ENCODE assay signal across 24 cellular contexts in the genomic region with DNA sequence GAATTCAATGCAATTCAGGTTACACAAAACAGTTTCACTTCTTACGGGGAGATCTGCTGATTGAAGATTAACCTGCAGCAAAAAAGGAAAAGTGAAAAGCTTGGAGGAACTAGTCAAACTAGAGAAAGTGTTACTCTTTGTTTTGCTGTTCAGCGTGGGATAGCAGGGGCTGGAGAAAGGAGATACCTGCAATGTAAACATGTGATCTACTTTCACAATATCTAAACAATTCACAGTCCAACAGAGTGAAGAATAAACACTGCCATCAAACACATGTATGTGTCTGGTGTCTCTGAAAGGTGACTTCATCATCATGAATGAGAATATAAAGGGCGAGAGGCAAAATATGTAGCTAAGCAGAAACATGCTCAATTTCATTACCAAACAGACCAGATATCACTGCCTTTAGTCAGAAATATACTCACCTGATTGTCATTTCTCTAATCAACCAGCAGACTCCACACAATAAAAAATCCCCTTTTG. TPM values are rescaled to one million over a fixed set of nuclear protein-coding genes. Genes with fewer than 3 reads are reported as not detected.
DNase-seq lines count a peak whose midpoint lies in the region; ATAC-seq, FAIRE-seq and TF ChIP-seq lines count a peak whose summit lies in the region.
"Had no signal": no experiment of that assay in that cellular context is flagged by ENCODE, and none has a peak within 500 bp of the region (broad histone marks: within the 10 kb centered on the region; RNA-seq: fewer than 3 reads in every experiment).

No MANE protein-coding gene starts in this region.

- H3K4me1 ChIP-seq in OCI-LY7 (ENCODE audit: insufficient read depth, low read length, poor library complexity, severe bottlenecking) (peaks cover 82% of the 10 kb centered on the region), HepG2 (ENCODE audit: insufficient read depth, low read length) (peaks cover 69% of the 10 kb centered on the region)
- H3K4me1 ChIP-seq: testis had no signal

- H3K9ac ChIP-seq in HepG2 (ENCODE audit: insufficient read depth, low read depth, low read length) = peak overlapping the region; percentile 42

- H3K9me3 ChIP-seq in OCI-LY7 (ENCODE audit: low read length) (no peaks in the 10 kb centered on the region), HepG2 (ENCODE audit: low read length) (no peaks in the 10 kb centered on the region)
- H3K9me3 ChIP-seq: right atrium auricular region, testis had no signal

- H3K27ac ChIP-seq in OCI-LY7 (ENCODE audit: low read depth, low read length, poor library complexity, severe bottlenecking) (peak overlapping the region; percentile 25), HepG2 (ENCODE audit: extremely low read length, insufficient read depth, low read length) (peak overlapping the region; percentile 72)
- H3K27ac ChIP-seq: brain microvascular endothelial cell, right atrium auricular region, testis had no signal

- TF ChIP-seq RAD21 in HepG2 (CRISPR knock-in tag; IDR thresholded peaks at IDR 0.05) = no peak

- H3K4me3 ChIP-seq in OCI-LY7 (ENCODE audit: low read depth, low read length, poor library complexity, severe bottlenecking) (peak overlapping the region; percentile 22), HepG2 (replicated peaks in 1 of 3; ENCODE audit: insufficient read depth in 1 of 3, low read depth in 2 of 3, low read length in 3 of 3) (peak overlapping the region in 1 of 3 experiments; percentile 28; a peak in 1 of 6 replicates)
- H3K4me3 ChIP-seq: right atrium auricular region, testis had no signal

- no peaks in the 10 kb centered on the region for H3K36me3 ChIP-seq in OCI-LY7 (ENCODE audit: insufficient read depth, low read length)
- H3K36me3 ChIP-seq in HepG2 (replicated peaks in 1 of 2; ENCODE audit: control insufficient read depth in 1 of 2, insufficient read depth in 2 of 2, low read length in 2 of 2) = no peaks in the 10 kb centered on the region
- H3K36me3 ChIP-seq: brain microvascular endothelial cell, right atrium auricular region had no signal

- peak; percentile 75 for FAIRE-seq in HepG2 (lab: Jason Lieb, UNC)
- FAIRE-seq: RCC 7860 had no signal

- peaks cover 38 to 53% of the 10 kb centered on the region in 2 donors for H3K27me3 Mint-ChIP-seq in natural killer cell (ENCODE audit: low read depth in 2 of 2)
- H3K27me3 Mint-ChIP-seq in natural killer cell treated with Interleukin-12 subunit alpha and Interleukin-12 subunit beta and Interleukin-15 and Interleukin-18, amount 100 ng/mL, for 72 hours = peaks cover 35 to 65% of the 10 kb centered on the region in 2 donors

- peaks cover 43 to 50% of the 10 kb centered on the region in 2 donors for H3K4me1 Mint-ChIP-seq in natural killer cell
- H3K4me1 Mint-ChIP-seq in natural killer cell treated with Interleukin-12 subunit alpha and Interleukin-12 subunit beta and Interleukin-15 and Interleukin-18, amount 100 ng/mL, for 72 hours (ENCODE audit: low read depth in 2 of 2) = peaks cover 35 to 41% of the 10 kb centered on the region in 2 donors

- intact Hi-C loops in natural killer cell (cut with micrococcal nuclease) = no loop called here
- intact Hi-C loops in OCI-LY7 (cut with micrococcal nuclease; ENCODE audit: unreplicated experiment) = no loop called here
- intact Hi-C loops in HepG2 (cut with micrococcal nuclease; ENCODE audit: unreplicated experiment) = loop anchor here (1.0 kb wide), 1 partner anchor 27 kb away; a partner anchor contains a TSS

- H3K79me2 ChIP-seq in OCI-LY7 (ENCODE audit: insufficient read depth, low read depth, low read length) = no peaks in the 10 kb centered on the region
- no peaks in the 10 kb centered on the region for H3K79me2 ChIP-seq in HepG2 (ENCODE audit: insufficient read depth, low read length)

- H3K27ac Mint-ChIP-seq in natural killer cell = no peak overlapping the region
- H3K27ac Mint-ChIP-seq in natural killer cell treated with Interleukin-12 subunit alpha and Interleukin-12 subunit beta and Interleukin-15 and Interleukin-18, amount 100 ng/mL, for 72 hours = no peak overlapping the region
- H3K27ac Mint-ChIP-seq: activated B cell treated with CpG ODN at 0.5 μM for 24 hours; activated CD8-positive, alpha-beta memory T cell treated with anti-CD3 and anti-CD28 coated beads, Interleukin-2, amount 10 ng/mL, durations not matched to agents 7 days and 5 days had no signal

- no peaks in the 10 kb centered on the region for H3K9me2 ChIP-seq in OCI-LY7 (ENCODE audit: insufficient read depth, low read length)

- BruUV-seq in OCI-LY7 (replicated peaks; lab: Mats Ljungman, UMichigan) (no TSS peak), HepG2 (replicated peaks; lab: Mats Ljungman, UMichigan) (no TSS peak)

- H3K4me2 ChIP-seq in OCI-LY7 (ENCODE audit: low read length) (peak overlapping the region; percentile 80), HepG2 (ENCODE audit: low read depth, low read length) (peak overlapping the region; percentile 60)

- TF ChIP-seq EP300 in HepG2 (IDR thresholded peaks at IDR 0.05; ENCODE audit: low read depth in 2 of 2, low read length in 2 of 2) (peak in 1 of 2 experiments; percentile 75; a peak in 2 of 4 replicates), HepG2 (CRISPR knock-in tag; IDR thresholded peaks at IDR 0.05; ENCODE audit: borderline replicate concordance) (no peak)

- in situ Hi-C loops in HepG2 (cut with HindIII; ENCODE audit: extremely low pct_ligation_motif_present, low pct_unique_long_range_greater_than_20kb) = no loop called here

- H2AFZ ChIP-seq in OCI-LY7 (ENCODE audit: low read length) (peak overlapping the region; percentile 80), HepG2 (ENCODE audit: low read length) (peak overlapping the region; percentile 29)

- CTCF ChIA-PET in OCI-LY7 (lab: Charles Lee; ENCODE audit: unreplicated experiment) = no interaction called here
- CTCF ChIA-PET in HepG2 (lab: Yijun Ruan, JAX; ENCODE audit: low intra/inter-chr PET ratio, low total read pairs) = no interaction called here

- DNase-seq in natural killer cell (no peak), OCI-LY7 (ENCODE audit: low spot score) (no peak), HepG2 (ENCODE audit: low spot score) (peak; percentile 77), NCI-H187 treated with DMSO at 0.1 percent for 48 hours (lab: John Stamatoyannopoulos, UW) (no peak), activated T-cell treated with anti-CD3 and anti-CD28 coated beads for 4 hours (no peak), AML-193 (lab: John Stamatoyannopoulos, UW) (no peak)
- no peak for DNase-seq in natural killer cell treated with Interleukin-12 subunit alpha and Interleukin-12 subunit beta and Interleukin-15 and Interleukin-18, amount 100 ng/mL, for 72 hours (ENCODE audit: low spot score)
- DNase-seq: activated B cell treated with CpG ODN at 0.5 μM for 24 hours; activated CD8-positive, alpha-beta memory T cell treated with anti-CD3 and anti-CD28 coated beads, Interleukin-2, amount 10 ng/mL, durations not matched to agents 7 days and 5 days; brain microvascular endothelial cell; COR-L47; KG1; left cardiac atrium; NCI-H146; NCI-H524 treated with DMSO at 0.1 percent for 48 hours; stimulated activated CD4-positive, alpha-beta T cell treated with anti-CD3 and anti-CD28 coated beads, Interleukin-2, amount 100 ng/mL, for 48 hours; stimulated activated CD8-positive, alpha-beta memory T cell treated with anti-CD3 and anti-CD28 coated beads, Interleukin-4, amount 100 ng/mL, for 48 hours; SW 1271; testis had no signal

- no peak for TF ChIP-seq POLR2A in HepG2 (IDR thresholded peaks at IDR 0.05; ENCODE audit: insufficient read depth in 1 of 2, low read depth in 2 of 2, low read length in 2 of 2)

- TF ChIP-seq CTCF in natural killer cell (IDR thresholded peaks at IDR 0.05) = no peak
- TF ChIP-seq CTCF in OCI-LY7 (conservative IDR thresholded peaks at IDR 0.05; ENCODE audit: low read length) = no peak
- no peak for TF ChIP-seq CTCF in HepG2 (CRISPR knock-in tag; IDR thresholded peaks at IDR 0.05)

- POLR2A ChIA-PET in OCI-LY7 (lab: Charles Lee) (interaction anchor here (1.0 to 3.8 kb wide), 5 partner anchors 9 to 297 kb away, joined by 3 to 35 read pairs (median 4); no protein-coding TSS in a partner anchor), HepG2 (lab: Yijun Ruan, JAX) (interaction anchor here (1.3 kb wide), 1 partner anchor 129 kb away, joined by 3 read pairs; a partner anchor contains a TSS)

- ATAC-seq in natural killer cell = no peak
- ATAC-seq in natural killer cell treated with Interleukin-12 subunit alpha and Interleukin-12 subunit beta and Interleukin-15 and Interleukin-18, amount 100 ng/mL, for 72 hours = no peak
- peak; percentile 96 for ATAC-seq in HepG2
- no peak for ATAC-seq in HG03097 (IDR thresholded peaks at IDR 0.05; ENCODE audit: low FRiP score, unreplicated experiment)
- ATAC-seq: activated CD8-positive, alpha-beta memory T cell treated with anti-CD3 and anti-CD28 coated beads, Interleukin-2, amount 10 ng/mL, durations not matched to agents 7 days and 5 days; HCT116; left cardiac atrium had no signal

- no peaks in the 10 kb centered on the region for H3K36me3 Mint-ChIP-seq in natural killer cell
- no peaks in the 10 kb centered on the region for H3K36me3 Mint-ChIP-seq in natural killer cell treated with Interleukin-12 subunit alpha and Interleukin-12 subunit beta and Interleukin-15 and Interleukin-18, amount 100 ng/mL, for 72 hours

- peak overlapping the region; percentile 17 for H3K4me3 Mint-ChIP-seq in natural killer cell
- H3K4me3 Mint-ChIP-seq in natural killer cell treated with Interleukin-12 subunit alpha and Interleukin-12 subunit beta and Interleukin-15 and Interleukin-18, amount 100 ng/mL, for 72 hours = no peak overlapping the region
- H3K4me3 Mint-ChIP-seq: activated B cell treated with CpG ODN at 0.5 μM for 24 hours; activated CD8-positive, alpha-beta memory T cell treated with anti-CD3 and anti-CD28 coated beads, Interleukin-2, amount 10 ng/mL, durations not matched to agents 7 days and 5 days had no signal

- H3K9me3 Mint-ChIP-seq in natural killer cell = no peaks in the 10 kb centered on the region
- no peaks in the 10 kb centered on the region for H3K9me3 Mint-ChIP-seq in natural killer cell treated with Interleukin-12 subunit alpha and Interleukin-12 subunit beta and Interleukin-15 and Interleukin-18, amount 100 ng/mL, for 72 hours
- H3K9me3 Mint-ChIP-seq: activated B cell treated with CpG ODN at 0.5 μM for 24 hours had no signal

- no peaks in the 10 kb centered on the region for H4K20me1 ChIP-seq in OCI-LY7 (ENCODE audit: insufficient read depth, low read length)
- no peaks in the 10 kb centered on the region for H4K20me1 ChIP-seq in HepG2 (ENCODE audit: insufficient read depth, low read length)

- WGBS in HepG2 (ENCODE audit: low lambda C conversion rate) = 1% methylated on average over 3 of the region's 3 CpGs

- no peaks in the 10 kb centered on the region for H3K27me3 ChIP-seq in HepG2 (ENCODE audit: control insufficient read depth in 1 of 2, insufficient read depth in 2 of 2, low read length in 2 of 2)
- H3K27me3 ChIP-seq: brain microvascular endothelial cell, right atrium auricular region, testis had no signal

RNA-seq across cellular contexts. Expression of a gene that starts 26.4 kb away (rescaled TPM):
- total RNA-seq in natural killer cell = 1 to 10 TPM in 1 of 3 donors, not detected in 2; 1.4 TPM
- 1 to 10 TPM in 1 of 2 donors, under 1 TPM in 1; 0.21 to 2.0 TPM for total RNA-seq in natural killer cell treated with Interleukin-12 subunit alpha and Interleukin-12 subunit beta and Interleukin-15 and Interleukin-18, amount 100 ng/mL, for 72 hours
- 0.28 and 1.1 TPM in 2 replicates for total RNA-seq in OCI-LY7 (2014; rRNA removed; shearing (Covaris generic))
- 1.7 and 1.9 TPM in 2 replicates for total RNA-seq in OCI-LY7 (2022)
- 1.4 and 1.6 TPM in 2 replicates for total RNA-seq in HepG2 (2016; rRNA removed; fragmentation: Illumina TruSeq; extraction: Trizol)
- 0.40 and 0.53 TPM in 2 replicates for total RNA-seq in HepG2 (2016; cell fraction: cytosol; rRNA removed; fragmentation: Illumina TruSeq; extraction: Trizol; ENCODE audit: low read depth)
- total RNA-seq in HepG2 (2016; cell fraction: insoluble cytoplasmic fraction; rRNA removed; fragmentation: Illumina TruSeq; extraction: Trizol) = 1.4 and 1.5 TPM in 2 replicates
- total RNA-seq in HepG2 (2016; cell fraction: membrane; rRNA removed; fragmentation: Illumina TruSeq; extraction: Trizol) = 0.76 and 0.96 TPM in 2 replicates
- total RNA-seq in HepG2 (2016; cell fraction: nucleus; rRNA removed; fragmentation: Illumina TruSeq; extraction: Trizol) = 2.5 TPM in 2 replicates
- polyA plus RNA-seq in HepG2 (2011; rRNA removed) = 2.8 and 3.4 TPM in 2 replicates
- 1.3 and 2.6 TPM in 2 replicates for polyA plus RNA-seq in HepG2 (2011; cell fraction: cytosol; rRNA removed)
- 1.00 and 1.7 TPM in 2 replicates for polyA plus RNA-seq in HepG2 (2011; cell fraction: nucleus; rRNA removed)
- 4.2 and 4.9 TPM in 2 replicates for polyA plus RNA-seq in HepG2 (2012)
- 0.06 and 0.17 TPM in 2 replicates for polyA plus RNA-seq in HepG2 (2016; cell fraction: cytosol; fragmentation: Illumina TruSeq; extraction: Trizol; ENCODE audit: low read depth)
- polyA plus RNA-seq in HepG2 (2016; cell fraction: insoluble cytoplasmic fraction; fragmentation: Illumina TruSeq; extraction: Trizol; ENCODE audit: low read depth) = 0.99 and 1.5 TPM in 2 replicates
- 0.37 and 0.52 TPM in 2 replicates for polyA plus RNA-seq in HepG2 (2016; cell fraction: membrane; fragmentation: Illumina TruSeq; extraction: Trizol; ENCODE audit: low read depth)
- 1.5 and 2.3 TPM in 2 replicates for polyA plus RNA-seq in HepG2 (2016; cell fraction: nucleus; fragmentation: Illumina TruSeq; extraction: Trizol; ENCODE audit: insufficient read depth, low read depth)
- polyA minus RNA-seq in HepG2 (2011; rRNA and poly(A)+ RNA removed; ENCODE audit: low replicate concordance) = 1.9 and 3.2 TPM in 2 replicates
- 1.2 and 2.7 TPM in 2 replicates for polyA minus RNA-seq in HepG2 (2011; cell fraction: cytosol; rRNA and poly(A)+ RNA removed)
- 2.5 and 5.0 TPM in 2 replicates for polyA minus RNA-seq in HepG2 (2011; cell fraction: nucleus; rRNA and poly(A)+ RNA removed)

RNA-seq across cellular contexts. Expression of a gene that starts 26.5 kb away (rescaled TPM):
- total RNA-seq in natural killer cell (not detected), OCI-LY7 (2022) (not detected in 2 replicates), HepG2 (2016; rRNA removed; fragmentation: Illumina TruSeq; extraction: Trizol) (0.22 TPM in 1 of 2 replicates, not detected in the other)
- total RNA-seq in natural killer cell treated with Interleukin-12 subunit alpha and Interleukin-12 subunit beta and Interleukin-15 and Interleukin-18, amount 100 ng/mL, for 72 hours = not detected
- not detected in 2 replicates for total RNA-seq in OCI-LY7 (2014; rRNA removed; shearing (Covaris generic))
- not detected in 2 replicates for total RNA-seq in HepG2 (2016; cell fraction: cytosol; rRNA removed; fragmentation: Illumina TruSeq; extraction: Trizol; ENCODE audit: low read depth)
- 0.15 and 0.48 TPM in 2 replicates for total RNA-seq in HepG2 (2016; cell fraction: insoluble cytoplasmic fraction; rRNA removed; fragmentation: Illumina TruSeq; extraction: Trizol)
- not detected in 2 replicates for total RNA-seq in HepG2 (2016; cell fraction: membrane; rRNA removed; fragmentation: Illumina TruSeq; extraction: Trizol)
- not detected in 2 replicates for total RNA-seq in HepG2 (2016; cell fraction: nucleus; rRNA removed; fragmentation: Illumina TruSeq; extraction: Trizol)
- polyA plus RNA-seq in HepG2 (2011; rRNA removed) = 0.40 and 1.5 TPM in 2 replicates
- 0.17 and 0.67 TPM in 2 replicates for polyA plus RNA-seq in HepG2 (2011; cell fraction: cytosol; rRNA removed)
- 0.58 and 0.59 TPM in 2 replicates for polyA plus RNA-seq in HepG2 (2011; cell fraction: nucleus; rRNA removed)
- 1.4 and 2.1 TPM in 2 replicates for polyA plus RNA-seq in HepG2 (2012)
- not detected in 2 replicates for polyA plus RNA-seq in HepG2 (2016; cell fraction: cytosol; fragmentation: Illumina TruSeq; extraction: Trizol; ENCODE audit: low read depth)
- polyA plus RNA-seq in HepG2 (2016; cell fraction: insoluble cytoplasmic fraction; fragmentation: Illumina TruSeq; extraction: Trizol; ENCODE audit: low read depth) = not detected in 2 replicates
- not detected in 2 replicates for polyA plus RNA-seq in HepG2 (2016; cell fraction: membrane; fragmentation: Illumina TruSeq; extraction: Trizol; ENCODE audit: low read depth)
- not detected in 2 replicates for polyA plus RNA-seq in HepG2 (2016; cell fraction: nucleus; fragmentation: Illumina TruSeq; extraction: Trizol; ENCODE audit: insufficient read depth, low read depth)
- 3.2 TPM in 1 of 2 replicates, not detected in the other for polyA minus RNA-seq in HepG2 (2011; rRNA and poly(A)+ RNA removed; ENCODE audit: low replicate concordance)
- 2.0 TPM in 1 of 2 replicates, not detected in the other for polyA minus RNA-seq in HepG2 (2011; cell fraction: cytosol; rRNA and poly(A)+ RNA removed)
- 1.3 and 2.9 TPM in 2 replicates for polyA minus RNA-seq in HepG2 (2011; cell fraction: nucleus; rRNA and poly(A)+ RNA removed)
- total RNA-seq: activated B cell treated with CpG ODN at 0.5 μM for 24 hours; activated CD8-positive, alpha-beta memory T cell treated with anti-CD3 and anti-CD28 coated beads, Interleukin-2, amount 10 ng/mL, durations not matched to agents 7 days and 5 days; fibroblast of lung had no signal
- polyA plus RNA-seq: fibroblast of lung had no signal
